21 cellular contexts compared by ENCODE assay signal in genomic region chr12:88725592-88726143, GRCh38.
"Had no signal": no experiment of that assay in that cellular context is flagged by ENCODE, and none has a peak within 500 bp of the region (broad histone marks: within the 10 kb centered on the region; RNA-seq: fewer than 3 reads in every experiment).

No MANE protein-coding gene starts in this region.

- H3K36me3 ChIP-seq: gastrocnemius medialis, left ventricle myocardium inferior, lower lobe of right lung, pancreas, thoracic aorta, transverse colon had no signal

- H3K9me3 ChIP-seq: gastrocnemius medialis, left ventricle myocardium inferior, lower lobe of right lung, pancreas, thoracic aorta, transverse colon had no signal

- H3K4me1 ChIP-seq: gastrocnemius medialis, left ventricle myocardium inferior, lower lobe of right lung, transverse colon had no signal

- H3K27me3 ChIP-seq: dorsolateral prefrontal cortex, gastrocnemius medialis, pancreas, transverse colon had no signal

- DNase-seq: cortex of kidney; dorsolateral prefrontal cortex; effector CD8-positive, alpha-beta T cell; gastrocnemius medialis; glutamatergic neuron; left cardiac atrium; left ventricle myocardium inferior; lower lobe of right lung; midbrain; occipital lobe; pancreas; right cardiac atrium; small intestine; stimulated activated CD4-positive, alpha-beta T cell treated with anti-CD3 and anti-CD28 coated beads, Interleukin-4, amount 100 ng/mL, for 1 hour; stimulated activated CD8-positive, alpha-beta memory T cell treated with anti-CD3 and anti-CD28 coated beads, Interleukin-4, amount 100 ng/mL, for 48 hours; stimulated activated naive CD8-positive, alpha-beta T cell treated with anti-CD3 and anti-CD28 coated beads, Interleukin-15, amount 100 ng/mL, for 72 hours; substantia nigra; transverse colon had no signal

- ATAC-seq: gastrocnemius medialis; left cardiac atrium; lower lobe of right lung; natural killer cell treated with Interleukin-12 subunit alpha and Interleukin-12 subunit beta and Interleukin-15 and Interleukin-18, amount 100 ng/mL, for 72 hours; right cardiac atrium; stimulated activated effector memory CD8-positive, alpha-beta T cell treated with anti-CD3 and anti-CD28 coated beads, Interleukin-12 subunit alpha, Interleukin-12 subunit beta, amount 100 ng/mL, for 72 hours; stimulated activated naive CD8-positive, alpha-beta T cell treated with anti-CD3 and anti-CD28 coated beads, Interleukin-15, amount 100 ng/mL, for 72 hours had no signal

- H3K4me3 ChIP-seq: dorsolateral prefrontal cortex, gastrocnemius medialis, left ventricle myocardium inferior, lower lobe of right lung, pancreas, thoracic aorta, transverse colon had no signal

- H3K27ac ChIP-seq: dorsolateral prefrontal cortex, gastrocnemius medialis, left ventricle myocardium inferior, lower lobe of right lung, pancreas, thoracic aorta, transverse colon had no signal
